20 cellular contexts compared by ENCODE assay signal in genomic region chr4:113499166-113499565, GRCh38.
DNase-seq lines count a peak whose midpoint lies in the region; ATAC-seq, FAIRE-seq and TF ChIP-seq lines count a peak whose summit lies in the region.
"Had no signal": no experiment of that assay in that cellular context is flagged by ENCODE, and none has a peak within 500 bp of the region (broad histone marks: within the 10 kb centered on the region; RNA-seq: fewer than 3 reads in every experiment).

No MANE protein-coding gene starts in this region.

- no peak overlapping the region for H3K9ac ChIP-seq in astrocyte (ENCODE audit: low read length)
- H3K9ac ChIP-seq in liver (ENCODE audit: low read depth in 1 of 2, low read length in 2 of 2): no peak overlapping the region
- H3K9ac ChIP-seq: BLaER1 treated with 17β-estradiol and CSF1 and Interleukin-3, amounts not matched to agents 10 nM and 100 nM; KMS-11 had no signal

- H3K9me3 ChIP-seq in right atrium auricular region (no peaks in the 10 kb centered on the region), astrocyte (ENCODE audit: insufficient read depth, low read depth, low read length) (no peaks in the 10 kb centered on the region), liver (ENCODE audit: control insufficient read depth in 4 of 4, low read length in 3 of 4) (no peaks in the 10 kb centered on the region)

- H3K4me2 ChIP-seq in astrocyte (ENCODE audit: low read length): no peak overlapping the region
- H3K4me2 ChIP-seq: BLaER1 treated with 17β-estradiol and CSF1 and Interleukin-3, amounts not matched to agents 10 nM and 100 nM; KMS-11 had no signal

- no peak for DNase-seq in left ventricle myocardium superior
- DNase-seq in right atrium auricular region (ENCODE audit: low spot score): no peak
- no peak for DNase-seq in astrocyte (ENCODE audit: low read depth)
- DNase-seq in activated CD8-positive, alpha-beta memory T cell treated with anti-CD3 and anti-CD28 coated beads, Interleukin-2, amount 50 U/mL, for 4 hours: no peak
- DNase-seq: Calu3; CD8-positive, alpha-beta T cell; DMS79 treated with DMSO at 0.1 percent for 48 hours; H7; NCI-H1417 treated with DMSO at 0.1 percent for 48 hours; NCI-H2029; NCI-H2171; NCI-H446; OCI-M1; SHP77 had no signal

- H3K27me3 Mint-ChIP-seq in astrocyte (ENCODE audit: low read depth, unreplicated experiment): no peaks in the 10 kb centered on the region

- H4K20me1 ChIP-seq in astrocyte (ENCODE audit: insufficient read depth, low read length): no peaks in the 10 kb centered on the region
- H4K20me1 ChIP-seq: BLaER1 treated with 17β-estradiol and CSF1 and Interleukin-3, amounts not matched to agents 10 nM and 100 nM had no signal

- TF ChIP-seq CTCF in right atrium auricular region (IDR thresholded peaks at IDR 0.05) (no peak), astrocyte (IDR thresholded peaks at IDR 0.05; ENCODE audit: insufficient read depth, low read depth, low read length) (no peak), liver (IDR thresholded peaks at IDR 0.05; ENCODE audit: low read depth, low read length, missing input control) (no peak)

- no peaks in the 10 kb centered on the region for H3K27me3 ChIP-seq in right atrium auricular region
- H3K27me3 ChIP-seq in astrocyte (ENCODE audit: insufficient read depth, low read length): no peaks in the 10 kb centered on the region
- no peaks in the 10 kb centered on the region for H3K27me3 ChIP-seq in liver (ENCODE audit: control insufficient read depth in 4 of 4, insufficient read depth in 4 of 4, low read length in 3 of 4)
- H3K27me3 ChIP-seq: BLaER1 treated with 17β-estradiol and CSF1 and Interleukin-3, amounts not matched to agents 10 nM and 100 nM had no signal

- TF ChIP-seq RAD21 in liver (IDR thresholded peaks at IDR 0.05): no peak

- ATAC-seq in left ventricle myocardium superior (peak; percentile 65), GM21786 (IDR thresholded peaks at IDR 0.05; ENCODE audit: unreplicated experiment) (no peak), GM19463 (IDR thresholded peaks at IDR 0.05; ENCODE audit: unreplicated experiment) (no peak)
- ATAC-seq: CD8-positive, alpha-beta T cell had no signal

- peaks cover 26% of the 10 kb centered on the region for H3K36me3 ChIP-seq in right atrium auricular region
- peaks cover 10% of the 10 kb centered on the region for H3K36me3 ChIP-seq in astrocyte (ENCODE audit: insufficient read depth, low read length)
- peaks cover 0 to 12% (median 9%) of the 10 kb centered on the region in 4 donors for H3K36me3 ChIP-seq in liver (ENCODE audit: control insufficient read depth in 4 of 4, insufficient read depth in 3 of 4, low read depth in 1 of 4, low read length in 3 of 4)

- no peak for FAIRE-seq in astrocyte (lab: Jason Lieb, UNC)

- peaks cover 8% of the 10 kb centered on the region for H3K4me1 Mint-ChIP-seq in astrocyte (ENCODE audit: low read depth, unreplicated experiment)

- H3K4me3 ChIP-seq in right atrium auricular region (no peak overlapping the region), astrocyte (ENCODE audit: insufficient read depth, low read depth, low read length) (no peak overlapping the region), liver (ENCODE audit: low read depth in 1 of 3, low read length in 3 of 3) (no peak overlapping the region)
- H3K4me3 ChIP-seq: BLaER1 treated with 17β-estradiol and CSF1 and Interleukin-3, amounts not matched to agents 10 nM and 100 nM; SK-N-MC had no signal

- peaks cover 28% of the 10 kb centered on the region for H3K36me3 Mint-ChIP-seq in astrocyte (ENCODE audit: low read depth, unreplicated experiment)

- H3K27ac Mint-ChIP-seq in astrocyte (ENCODE audit: unreplicated experiment): peak overlapping the region; percentile 85
- H3K27ac Mint-ChIP-seq: CD8-positive, alpha-beta T cell had no signal

- WGBS in liver: 57% methylated on average over 1 of the region's 1 CpG

- no peak overlapping the region for H2AFZ ChIP-seq in astrocyte (ENCODE audit: low read depth, low read length)

- intact Hi-C loops in left ventricle myocardium superior (cut with micrococcal nuclease): no loop called here

- H3K9me3 Mint-ChIP-seq in astrocyte (ENCODE audit: unreplicated experiment): peaks cover 3% of the 10 kb centered on the region
- H3K9me3 Mint-ChIP-seq: CD8-positive, alpha-beta T cell had no signal

- no peaks in the 10 kb centered on the region for H3K79me2 ChIP-seq in astrocyte (ENCODE audit: insufficient read depth, low read length)

- peak overlapping the region in 1 of 2 donors; percentile 8 for H3K27ac ChIP-seq in right atrium auricular region
- H3K27ac ChIP-seq in astrocyte (ENCODE audit: low read depth, low read length): no peak overlapping the region
- no peak overlapping the region for H3K27ac ChIP-seq in liver (ENCODE audit: low read depth in 1 of 2, low read length in 2 of 2)
- H3K27ac ChIP-seq: BLaER1 treated with 17β-estradiol and CSF1 and Interleukin-3, amounts not matched to agents 10 nM and 100 nM; KMS-11; SK-N-MC had no signal

- H3K4me3 Mint-ChIP-seq in astrocyte (ENCODE audit: unreplicated experiment): no peak overlapping the region
- H3K4me3 Mint-ChIP-seq: CD8-positive, alpha-beta T cell had no signal

- peaks cover 0 to 12% of the 10 kb centered on the region in 2 donors for H3K4me1 ChIP-seq in right atrium auricular region
- H3K4me1 ChIP-seq in astrocyte (ENCODE audit: insufficient read depth, low read length): peaks cover 7% of the 10 kb centered on the region
- H3K4me1 ChIP-seq in liver (ENCODE audit: control insufficient read depth in 4 of 4, insufficient read depth in 4 of 4, low read length in 3 of 4): no peaks in the 10 kb centered on the region
- H3K4me1 ChIP-seq: BLaER1 treated with 17β-estradiol and CSF1 and Interleukin-3, amounts not matched to agents 10 nM and 100 nM had no signal

TF ChIP-seq in liver, 16 proteins besides CTCF, POLR2A, EP300 and RAD21:
- TF ChIP-seq REST (IDR thresholded peaks at IDR 0.05) (no peak), MAX (IDR thresholded peaks at IDR 0.05) (no peak), EGR1 (IDR thresholded peaks at IDR 0.05; ENCODE audit: low read depth in 2 of 2) (no peak), HNF4A (conservative IDR thresholded peaks at IDR 0.05) (no peak), SP1 (IDR thresholded peaks at IDR 0.05) (no peak), ATF3 (IDR thresholded peaks at IDR 0.05) (no peak), YY1 (IDR thresholded peaks at IDR 0.05) (peak; percentile 49)
